8 cellular contexts compared by ENCODE assay signal in genomic region chrX:41922694-41923171, GRCh38. TPM values are rescaled to one million over a fixed set of nuclear protein-coding genes. Genes with fewer than 3 reads are reported as not detected.
DNase-seq lines count a peak whose midpoint lies in the region; ATAC-seq and TF ChIP-seq lines count a peak whose summit lies in the region.

No MANE protein-coding gene starts in this region.

- no peak for TF ChIP-seq CTCF in ovary (IDR thresholded peaks at IDR 0.05)

- DNase-seq in HCEC 1CT (peak; percentile 24), NCI-H226 (peak; percentile 6), Right ventricle myocardium inferior (ENCODE audit: missing footprints) (peak; percentile 66), ovary (peak; percentile 16 to 62 (median 52)), A172 (ENCODE audit: low spot score) (no peak), NCI-H2081 treated with DMSO at 0.1 percent for 48 hours (lab: John Stamatoyannopoulos, UW) (no peak)
- peak; percentile 28 for DNase-seq in activated naive CD4-positive, alpha-beta T cell treated with Interleukin-2 at 50 U/mL for 16 hours

- H3K9me3 ChIP-seq in ES-I3 (ENCODE audit: control insufficient read depth, insufficient read depth, low read length) (no peaks in the 10 kb centered on the region), ovary (no peaks in the 10 kb centered on the region)

- H3K4me3 ChIP-seq in ovary: peak overlapping the region; percentile 56

- peak overlapping the region; percentile 24 to 73 for H3K27ac ChIP-seq in ovary

- no peak for TF ChIP-seq EP300 in ovary (IDR thresholded peaks at IDR 0.05)

- 29 to 35% (median 35%) methylated on average over 30 to 42 of the region's 42 CpGs for WGBS in ovary, 3 donors

- no peak for TF ChIP-seq POLR2A in ovary (IDR thresholded peaks at IDR 0.05)

- intact Hi-C loops in Right ventricle myocardium inferior (cut with DNase I) (no loop called here), ovary (cut with DNase I) (loop anchor here in 1 of 4 donors (10.0 kb wide), 1 partner anchor 58 kb away; no protein-coding TSS in a partner anchor)

- H3K36me3 ChIP-seq in ES-I3 (ENCODE audit: insufficient read depth, low read length) (no peaks in the 10 kb centered on the region), ovary (no peaks in the 10 kb centered on the region)

- H3K27me3 ChIP-seq in ovary: no peaks in the 10 kb centered on the region

- no peak for ATAC-seq in Right ventricle myocardium inferior

- H3K9ac ChIP-seq in ES-I3 (ENCODE audit: low read depth, low read length): peak overlapping the region; percentile 75

- peaks cover 6% of the 10 kb centered on the region; the same call in 1 of the 2 replicates for H3K4me1 ChIP-seq in ES-I3 (ENCODE audit: insufficient read depth, low read length)
- no peaks in the 10 kb centered on the region for H3K4me1 ChIP-seq in ovary (ENCODE audit: insufficient read depth)

RNA-seq across cellular contexts. Expression of gene CASK, which starts 0.6 kb away (rescaled TPM):
- 16.6 TPM for total RNA-seq in Right ventricle myocardium inferior
- total RNA-seq in ovary: 10 to 100 TPM; 25.7 to 70.9 (median 43.4) TPM
- polyA plus RNA-seq in ovary: 10 to 100 TPM; 11.3 to 26.5 TPM
- 18.3 and 28.6 TPM in 2 replicates for total RNA-seq in A172 (2014; rRNA removed; shearing (Covaris generic))

Comparison
In these comparisons a context has a peak if more than half of its experiments do, and no peak if none do; other contexts are left out.
1. DNase-seq: peak in HCEC 1CT (single experiment), NCI-H226 (single experiment), activated naive CD4-positive, alpha-beta T cell treated with Interleukin-2 at 50 U/mL for 16 hours (single experiment), Right ventricle myocardium inferior (single experiment) and ovary (5 of 5); none in A172 (single experiment) and NCI-H2081 treated with DMSO at 0.1 percent for 48 hours (single experiment).